Comparison of ENCODE assay signal across 1 cellular context in the genomic region with DNA sequence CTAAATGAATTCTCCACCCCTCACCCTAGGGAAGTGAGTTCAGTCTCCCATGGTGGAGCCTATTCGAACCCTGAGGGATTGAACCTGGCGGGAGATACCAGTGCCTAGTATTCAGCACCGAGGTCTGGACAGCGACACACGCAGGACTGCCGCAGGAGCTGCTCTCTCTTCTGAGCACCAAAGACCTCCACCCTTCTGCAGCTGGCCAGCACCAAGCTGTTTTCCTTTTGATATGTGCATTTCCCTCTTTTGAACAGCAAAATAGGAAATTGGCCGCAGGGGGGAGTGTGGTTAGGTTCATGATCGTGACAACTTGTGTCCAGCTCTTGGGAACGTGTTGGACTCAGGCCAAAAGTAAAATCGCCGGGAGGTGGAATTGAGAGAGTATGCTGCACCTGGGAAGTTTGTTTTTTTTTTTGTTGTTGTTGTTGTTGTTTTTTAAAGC.
TF ChIP-seq lines count a peak whose summit lies in the region.

No MANE protein-coding gene starts in this region.

TF ChIP-seq in HepG2, 621 proteins besides CTCF, POLR2A, EP300 and RAD21 (continued from another document and continues in another):
- TF ChIP-seq, protein P1, sequence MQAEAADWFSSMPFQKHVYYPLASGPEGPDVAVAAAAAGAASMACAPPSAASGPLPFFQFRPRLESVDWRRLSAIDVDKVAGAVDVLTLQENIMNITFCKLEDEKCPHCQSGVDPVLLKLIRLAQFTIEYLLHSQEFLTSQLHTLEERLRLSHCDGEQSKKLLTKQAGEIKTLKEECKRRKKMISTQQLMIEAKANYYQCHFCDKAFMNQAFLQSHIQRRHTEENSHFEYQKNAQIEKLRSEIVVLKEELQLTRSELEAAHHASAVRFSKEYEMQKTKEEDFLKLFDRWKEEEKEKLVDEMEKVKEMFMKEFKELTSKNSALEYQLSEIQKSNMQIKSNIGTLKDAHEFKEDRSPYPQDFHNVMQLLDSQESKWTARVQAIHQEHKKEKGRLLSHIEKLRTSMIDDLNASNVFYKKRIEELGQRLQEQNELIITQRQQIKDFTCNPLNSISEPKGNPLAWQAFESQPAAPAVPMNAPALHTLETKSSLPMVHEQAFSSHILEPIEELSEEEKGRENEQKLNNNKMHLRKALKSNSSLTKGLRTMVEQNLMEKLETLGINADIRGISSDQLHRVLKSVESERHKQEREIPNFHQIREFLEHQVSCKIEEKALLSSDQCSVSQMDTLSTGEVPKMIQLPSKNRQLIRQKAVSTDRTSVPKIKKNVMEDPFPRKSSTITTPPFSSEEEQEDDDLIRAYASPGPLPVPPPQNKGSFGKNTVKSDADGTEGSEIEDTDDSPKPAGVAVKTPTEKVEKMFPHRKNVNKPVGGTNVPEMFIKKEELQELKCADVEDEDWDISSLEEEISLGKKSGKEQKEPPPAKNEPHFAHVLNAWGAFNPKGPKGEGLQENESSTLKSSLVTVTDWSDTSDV (CRISPR knock-in tag; IDR thresholded peaks at IDR 0.05) = no peak
- TF ChIP-seq ZNF761 (CRISPR knock-in tag; conservative IDR thresholded peaks at IDR 0.05) (no peak), NONO (IDR thresholded peaks at IDR 0.05) (no peak), NONO (CRISPR knock-in tag; conservative IDR thresholded peaks at IDR 0.05) (no peak), GLI4 (CRISPR knock-in tag; IDR thresholded peaks at IDR 0.05; ENCODE audit: borderline replicate concordance) (no peak), ZNF878 (CRISPR knock-in tag; IDR thresholded peaks at IDR 0.05) (no peak), ZNF777 (CRISPR knock-in tag; IDR thresholded peaks at IDR 0.05) (0 out of 2 replicates have a peak, but pooled peaks have one; percentile 20), ZFP1 (CRISPR knock-in tag; IDR thresholded peaks at IDR 0.05) (no peak), ATF7 (IDR thresholded peaks at IDR 0.05) (no peak), ATF7 (CRISPR knock-in tag; IDR thresholded peaks at IDR 0.05) (no peak), NFYC (CRISPR knock-in tag; IDR thresholded peaks at IDR 0.05) (no peak), ZSCAN9 (CRISPR knock-in tag; IDR thresholded peaks at IDR 0.05; ENCODE audit: borderline replicate concordance) (peak; percentile 90), PRMT3 (CRISPR knock-in tag; IDR thresholded peaks at IDR 0.05; ENCODE audit: borderline replicate concordance, low read depth) (peak; percentile 61; the same call in 1 of the 2 replicates), ZSCAN31 (CRISPR knock-in tag; IDR thresholded peaks at IDR 0.05; ENCODE audit: low read depth) (peak; percentile 22; the same call in 1 of the 2 replicates), MAF1 (CRISPR knock-in tag; IDR thresholded peaks at IDR 0.05; ENCODE audit: borderline replicate concordance) (peak; percentile 33; the same call in 1 of the 2 replicates), FOXK2 (IDR thresholded peaks at IDR 0.05) (no peak), ZNF232 (CRISPR knock-in tag; IDR thresholded peaks at IDR 0.05; ENCODE audit: borderline replicate concordance) (peak; percentile 83; the same call in 1 of the 2 replicates), XRCC5 (optimal IDR thresholded peaks at IDR 0.05; ENCODE audit: low read length) (peak; percentile 44), NFYB (CRISPR knock-in tag; IDR thresholded peaks at IDR 0.05) (no peak), SIX1 (CRISPR knock-in tag; IDR thresholded peaks at IDR 0.05; ENCODE audit: borderline replicate concordance) (0 out of 2 replicates have a peak, but pooled peaks have one; percentile 31), ETV5 (CRISPR knock-in tag; IDR thresholded peaks at IDR 0.05; ENCODE audit: borderline replicate concordance) (0 out of 2 replicates have a peak, but pooled peaks have one; percentile 25), TBX2 (CRISPR knock-in tag; IDR thresholded peaks at IDR 0.05; ENCODE audit: borderline replicate concordance) (0 out of 2 replicates have a peak, but pooled peaks have one; percentile 20), YEATS2 (CRISPR knock-in tag; IDR thresholded peaks at IDR 0.05; ENCODE audit: borderline replicate concordance) (0 out of 2 replicates have a peak, but pooled peaks have one; percentile 26), SMAD9 (CRISPR knock-in tag; IDR thresholded peaks at IDR 0.05) (0 out of 2 replicates have a peak, but pooled peaks have one; percentile 34), TRIM24 (CRISPR knock-in tag; IDR thresholded peaks at IDR 0.05) (no peak), KDM2A (CRISPR knock-in tag; IDR thresholded peaks at IDR 0.05; ENCODE audit: borderline replicate concordance, low read depth) (peak; percentile 57; the same call in 1 of the 2 replicates), GPN1 (CRISPR knock-in tag; IDR thresholded peaks at IDR 0.05; ENCODE audit: borderline replicate concordance) (no peak), MAFG (CRISPR knock-in tag; IDR thresholded peaks at IDR 0.05) (no peak), TBL1XR1 (IDR thresholded peaks at IDR 0.05; ENCODE audit: borderline replicate concordance, low read length, partially characterized antibody) (no peak), KLF15 (CRISPR knock-in tag; IDR thresholded peaks at IDR 0.05; ENCODE audit: borderline replicate concordance) (0 out of 2 replicates have a peak, but pooled peaks have one; percentile 49), KMT2B (CRISPR knock-in tag; IDR thresholded peaks at IDR 0.05) (peak; percentile 41; the same call in 1 of the 2 replicates), ZBTB7B (CRISPR knock-in tag; IDR thresholded peaks at IDR 0.05) (0 out of 2 replicates have a peak, but pooled peaks have one; percentile 32), ZC3H4 (CRISPR knock-in tag; IDR thresholded peaks at IDR 0.05; ENCODE audit: borderline replicate concordance) (no peak), KDM5B (CRISPR knock-in tag; IDR thresholded peaks at IDR 0.05; ENCODE audit: borderline replicate concordance) (no peak; the same call in 1 of the 2 replicates), ZMYM4 (CRISPR knock-in tag; IDR thresholded peaks at IDR 0.05) (peak; percentile 42; the same call in 1 of the 2 replicates), REPIN1 (CRISPR knock-in tag; IDR thresholded peaks at IDR 0.05; ENCODE audit: borderline replicate concordance, low read depth) (no peak), STAG1 (CRISPR knock-in tag; IDR thresholded peaks at IDR 0.05) (peak; percentile 29), FOXK1 (CRISPR knock-in tag; IDR thresholded peaks at IDR 0.05; ENCODE audit: borderline replicate concordance, low read depth) (peak; percentile 56; the same call in 1 of the 2 replicates), PAF1 (CRISPR knock-in tag; IDR thresholded peaks at IDR 0.05) (no peak), ZNF138 (CRISPR knock-in tag; IDR thresholded peaks at IDR 0.05; ENCODE audit: low read depth) (no peak), HNRNPUL1 (IDR thresholded peaks at IDR 0.05; ENCODE audit: low read depth, low read length) (no peak), ATM (IDR thresholded peaks at IDR 0.05; ENCODE audit: borderline replicate concordance) (no peak), WIZ (CRISPR knock-in tag; IDR thresholded peaks at IDR 0.05) (peak; percentile 92; the same call in 1 of the 2 replicates)
- TF ChIP-seq, protein P2, sequence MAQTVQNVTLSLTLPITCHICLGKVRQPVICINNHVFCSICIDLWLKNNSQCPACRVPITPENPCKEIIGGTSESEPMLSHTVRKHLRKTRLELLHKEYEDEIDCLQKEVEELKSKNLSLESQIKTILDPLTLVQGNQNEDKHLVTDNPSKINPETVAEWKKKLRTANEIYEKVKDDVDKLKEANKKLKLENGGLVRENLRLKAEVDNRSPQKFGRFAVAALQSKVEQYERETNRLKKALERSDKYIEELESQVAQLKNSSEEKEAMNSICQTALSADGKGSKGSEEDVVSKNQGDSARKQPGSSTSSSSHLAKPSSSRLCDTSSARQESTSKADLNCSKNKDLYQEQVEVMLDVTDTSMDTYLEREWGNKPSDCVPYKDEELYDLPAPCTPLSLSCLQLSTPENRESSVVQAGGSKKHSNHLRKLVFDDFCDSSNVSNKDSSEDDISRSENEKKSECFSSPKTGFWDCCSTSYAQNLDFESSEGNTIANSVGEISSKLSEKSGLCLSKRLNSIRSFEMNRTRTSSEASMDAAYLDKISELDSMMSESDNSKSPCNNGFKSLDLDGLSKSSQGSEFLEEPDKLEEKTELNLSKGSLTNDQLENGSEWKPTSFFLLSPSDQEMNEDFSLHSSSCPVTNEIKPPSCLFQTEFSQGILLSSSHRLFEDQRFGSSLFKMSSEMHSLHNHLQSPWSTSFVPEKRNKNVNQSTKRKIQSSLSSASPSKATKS (CRISPR knock-in tag; IDR thresholded peaks at IDR 0.05) = no peak
- TF ChIP-seq, protein P3, sequence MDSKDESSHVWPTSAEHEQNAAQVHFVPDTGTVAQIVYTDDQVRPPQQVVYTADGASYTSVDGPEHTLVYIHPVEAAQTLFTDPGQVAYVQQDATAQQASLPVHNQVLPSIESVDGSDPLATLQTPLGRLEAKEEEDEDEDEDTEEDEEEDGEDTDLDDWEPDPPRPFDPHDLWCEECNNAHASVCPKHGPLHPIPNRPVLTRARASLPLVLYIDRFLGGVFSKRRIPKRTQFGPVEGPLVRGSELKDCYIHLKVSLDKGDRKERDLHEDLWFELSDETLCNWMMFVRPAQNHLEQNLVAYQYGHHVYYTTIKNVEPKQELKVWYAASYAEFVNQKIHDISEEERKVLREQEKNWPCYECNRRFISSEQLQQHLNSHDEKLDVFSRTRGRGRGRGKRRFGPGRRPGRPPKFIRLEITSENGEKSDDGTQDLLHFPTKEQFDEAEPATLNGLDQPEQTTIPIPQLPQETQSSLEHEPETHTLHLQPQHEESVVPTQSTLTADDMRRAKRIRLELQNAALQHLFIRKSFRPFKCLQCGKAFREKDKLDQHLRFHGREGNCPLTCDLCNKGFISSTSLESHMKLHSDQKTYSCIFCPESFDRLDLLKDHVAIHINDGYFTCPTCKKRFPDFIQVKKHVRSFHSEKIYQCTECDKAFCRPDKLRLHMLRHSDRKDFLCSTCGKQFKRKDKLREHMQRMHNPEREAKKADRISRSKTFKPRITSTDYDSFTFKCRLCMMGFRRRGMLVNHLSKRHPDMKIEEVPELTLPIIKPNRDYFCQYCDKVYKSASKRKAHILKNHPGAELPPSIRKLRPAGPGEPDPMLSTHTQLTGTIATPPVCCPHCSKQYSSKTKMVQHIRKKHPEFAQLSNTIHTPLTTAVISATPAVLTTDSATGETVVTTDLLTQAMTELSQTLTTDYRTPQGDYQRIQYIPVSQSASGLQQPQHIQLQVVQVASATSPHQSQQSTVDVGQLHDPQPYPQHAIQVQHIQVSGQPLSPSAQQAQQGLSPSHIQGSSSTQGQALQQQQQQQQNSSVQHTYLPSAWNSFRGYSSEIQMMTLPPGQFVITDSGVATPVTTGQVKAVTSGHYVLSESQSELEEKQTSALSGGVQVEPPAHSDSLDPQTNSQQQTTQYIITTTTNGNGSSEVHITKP (CRISPR knock-in tag; IDR thresholded peaks at IDR 0.05; ENCODE audit: low read depth) = no peak
- TF ChIP-seq, protein P4, sequence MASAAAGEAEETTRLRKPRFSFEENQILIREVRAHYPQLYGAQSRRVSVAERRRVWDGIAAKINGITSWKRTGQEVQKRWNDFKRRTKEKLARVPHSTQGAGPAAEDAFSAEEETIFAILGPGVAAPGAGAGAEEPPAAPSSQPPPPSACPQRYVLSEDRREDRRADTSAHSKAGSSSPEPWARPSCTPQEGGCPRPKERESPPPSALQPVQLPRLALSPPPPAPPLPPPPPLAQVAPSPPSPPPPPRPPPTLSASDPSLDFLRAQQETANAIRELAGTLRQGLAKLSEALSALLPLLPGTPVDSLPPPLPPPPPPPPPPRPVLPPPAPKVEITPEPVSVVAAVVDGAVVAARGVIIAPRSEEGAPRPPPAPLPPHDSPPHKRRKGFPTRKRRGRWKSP (CRISPR knock-in tag; IDR thresholded peaks at IDR 0.05) = no peak
- TF ChIP-seq, protein P5, sequence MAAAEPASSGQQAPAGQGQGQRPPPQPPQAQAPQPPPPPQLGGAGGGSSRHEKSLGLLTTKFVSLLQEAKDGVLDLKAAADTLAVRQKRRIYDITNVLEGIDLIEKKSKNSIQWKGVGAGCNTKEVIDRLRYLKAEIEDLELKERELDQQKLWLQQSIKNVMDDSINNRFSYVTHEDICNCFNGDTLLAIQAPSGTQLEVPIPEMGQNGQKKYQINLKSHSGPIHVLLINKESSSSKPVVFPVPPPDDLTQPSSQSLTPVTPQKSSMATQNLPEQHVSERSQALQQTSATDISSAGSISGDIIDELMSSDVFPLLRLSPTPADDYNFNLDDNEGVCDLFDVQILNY (CRISPR knock-in tag; conservative IDR thresholded peaks at IDR 0.05) = 0 out of 2 replicates have a peak, but pooled peaks have one; percentile 33
- TF ChIP-seq, protein P6, sequence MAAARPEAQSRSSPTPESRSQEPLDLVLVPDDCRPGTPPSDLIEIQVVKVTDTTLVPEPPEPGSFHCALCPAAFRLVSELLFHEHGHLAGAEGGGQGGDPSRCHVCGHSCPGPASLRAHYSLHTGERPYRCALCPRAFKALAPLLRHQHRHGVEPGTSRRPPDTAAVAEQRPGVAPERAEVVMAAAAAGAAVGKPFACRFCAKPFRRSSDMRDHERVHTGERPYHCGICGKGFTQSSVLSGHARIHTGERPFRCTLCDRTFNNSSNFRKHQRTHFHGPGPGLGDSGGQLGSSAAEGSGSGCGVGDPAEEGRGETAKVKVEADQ (CRISPR knock-in tag; IDR thresholded peaks at IDR 0.05; ENCODE audit: borderline replicate concordance) = no peak
- TF ChIP-seq, protein P7, sequence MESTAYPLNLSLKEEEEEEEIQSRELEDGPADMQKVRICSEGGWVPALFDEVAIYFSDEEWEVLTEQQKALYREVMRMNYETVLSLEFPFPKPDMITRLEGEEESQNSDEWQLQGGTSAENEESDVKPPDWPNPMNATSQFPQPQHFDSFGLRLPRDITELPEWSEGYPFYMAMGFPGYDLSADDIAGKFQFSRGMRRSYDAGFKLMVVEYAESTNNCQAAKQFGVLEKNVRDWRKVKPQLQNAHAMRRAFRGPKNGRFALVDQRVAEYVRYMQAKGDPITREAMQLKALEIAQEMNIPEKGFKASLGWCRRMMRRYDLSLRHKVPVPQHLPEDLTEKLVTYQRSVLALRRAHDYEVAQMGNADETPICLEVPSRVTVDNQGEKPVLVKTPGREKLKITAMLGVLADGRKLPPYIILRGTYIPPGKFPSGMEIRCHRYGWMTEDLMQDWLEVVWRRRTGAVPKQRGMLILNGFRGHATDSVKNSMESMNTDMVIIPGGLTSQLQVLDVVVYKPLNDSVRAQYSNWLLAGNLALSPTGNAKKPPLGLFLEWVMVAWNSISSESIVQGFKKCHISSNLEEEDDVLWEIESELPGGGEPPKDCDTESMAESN (CRISPR knock-in tag; conservative IDR thresholded peaks at IDR 0.05) = no peak
- TF ChIP-seq, protein P8, sequence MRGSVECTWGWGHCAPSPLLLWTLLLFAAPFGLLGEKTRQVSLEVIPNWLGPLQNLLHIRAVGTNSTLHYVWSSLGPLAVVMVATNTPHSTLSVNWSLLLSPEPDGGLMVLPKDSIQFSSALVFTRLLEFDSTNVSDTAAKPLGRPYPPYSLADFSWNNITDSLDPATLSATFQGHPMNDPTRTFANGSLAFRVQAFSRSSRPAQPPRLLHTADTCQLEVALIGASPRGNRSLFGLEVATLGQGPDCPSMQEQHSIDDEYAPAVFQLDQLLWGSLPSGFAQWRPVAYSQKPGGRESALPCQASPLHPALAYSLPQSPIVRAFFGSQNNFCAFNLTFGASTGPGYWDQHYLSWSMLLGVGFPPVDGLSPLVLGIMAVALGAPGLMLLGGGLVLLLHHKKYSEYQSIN (CRISPR knock-in tag; IDR thresholded peaks at IDR 0.05; ENCODE audit: borderline replicate concordance) = no peak
- TF ChIP-seq, protein P9, sequence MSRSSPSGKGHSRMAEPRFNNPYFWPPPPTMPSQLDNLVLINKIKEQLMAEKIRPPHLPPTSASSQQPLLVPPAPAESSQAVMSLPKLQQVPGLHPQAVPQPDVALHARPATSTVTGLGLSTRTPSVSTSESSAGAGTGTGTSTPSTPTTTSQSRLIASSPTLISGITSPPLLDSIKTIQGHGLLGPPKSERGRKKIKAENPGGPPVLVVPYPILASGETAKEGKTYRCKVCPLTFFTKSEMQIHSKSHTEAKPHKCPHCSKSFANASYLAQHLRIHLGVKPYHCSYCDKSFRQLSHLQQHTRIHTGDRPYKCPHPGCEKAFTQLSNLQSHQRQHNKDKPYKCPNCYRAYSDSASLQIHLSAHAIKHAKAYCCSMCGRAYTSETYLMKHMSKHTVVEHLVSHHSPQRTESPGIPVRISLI (CRISPR knock-in tag; IDR thresholded peaks at IDR 0.05; ENCODE audit: borderline replicate concordance) = no peak
